ENCODE assay signal across 8 cellular contexts in genomic region chr6:28673800-28674671, GRCh38.
DNase-seq lines count a peak whose midpoint lies in the region; ATAC-seq and TF ChIP-seq lines count a peak whose summit lies in the region.

No MANE protein-coding gene starts in this region.

- H3K4me1 ChIP-seq in uterus = no peaks in the 10 kb centered on the region

- DNase-seq in GM03348 (ENCODE audit: low spot score) (peak; percentile 65), LNCaP clone FGC (ENCODE audit: low read depth) (peak; percentile 56), T-helper 17 cell (no peak), dedifferentiated amniotic fluid mesenchymal stem cell (ENCODE audit: extremely low spot score) (peak; percentile 76), nephron progenitor cell (peak; percentile 68), posterior vena cava (ENCODE audit: low spot score) (no peak), uterus (no peak)

- H3K27ac Mint-ChIP-seq in T-helper 17 cell (no peak overlapping the region), nephron progenitor cell (no peak overlapping the region)

- H3K4me1 Mint-ChIP-seq in T-helper 17 cell (peaks cover 7% of the 10 kb centered on the region), nephron progenitor cell (peaks cover 6% of the 10 kb centered on the region)

- H3K4me3 Mint-ChIP-seq in T-helper 17 cell (peak overlapping the region; percentile 60), nephron progenitor cell (peak overlapping the region; percentile 88)

- ATAC-seq in T-helper 17 cell (no peak), HG02642 (IDR thresholded peaks at IDR 0.05; ENCODE audit: poor library complexity, unreplicated experiment) (no peak)

- intact Hi-C loops in posterior vena cava (cut with DNase I) = no loop called here
- intact Hi-C loops in uterus (cut with DNase I; ENCODE audit: low total_unique reads) = no loop called here

- TF ChIP-seq POLR2A in uterus (IDR thresholded peaks at IDR 0.05) = no peak

- no peak for TF ChIP-seq CTCF in LNCaP clone FGC (IDR thresholded peaks at IDR 0.05; ENCODE audit: control insufficient read depth, extremely low read depth, insufficient read depth)
- TF ChIP-seq CTCF in nephron progenitor cell (IDR thresholded peaks at IDR 0.05) = no peak
- no peak for TF ChIP-seq CTCF in uterus (IDR thresholded peaks at IDR 0.05)

- H3K36me3 ChIP-seq in uterus = no peaks in the 10 kb centered on the region

- peaks cover 8% of the 10 kb centered on the region for H3K36me3 Mint-ChIP-seq in T-helper 17 cell (ENCODE audit: low read depth)
- peaks cover 13% of the 10 kb centered on the region for H3K36me3 Mint-ChIP-seq in nephron progenitor cell (ENCODE audit: low read depth)

- no peaks in the 10 kb centered on the region for H3K9me3 ChIP-seq in T-helper 17 cell (ENCODE audit: control insufficient read depth, low read length, poor library complexity, severe bottlenecking)
- H3K9me3 ChIP-seq in uterus = no peaks in the 10 kb centered on the region

- no peak overlapping the region for H3K27ac ChIP-seq in uterus

- peaks cover 61% of the 10 kb centered on the region for H3K27me3 Mint-ChIP-seq in T-helper 17 cell
- peaks cover 41% of the 10 kb centered on the region for H3K27me3 Mint-ChIP-seq in nephron progenitor cell (ENCODE audit: low read depth, poor library complexity)

- peak overlapping the region; percentile 60 for H3K4me3 ChIP-seq in LNCaP clone FGC (ENCODE audit: low read depth, low read length)
- H3K4me3 ChIP-seq in uterus = peak overlapping the region in 1 of 2 donors; percentile 12

- H3K9me3 Mint-ChIP-seq in nephron progenitor cell = peaks cover 12% of the 10 kb centered on the region

- H3K27me3 ChIP-seq in uterus = peaks cover 0 to 17% of the 10 kb centered on the region in 2 donors

Comparison
In these comparisons a context has a peak if more than half of its experiments do, and no peak if none do; other contexts are left out.
1. DNase-seq: peak in GM03348 (single experiment), LNCaP clone FGC (single experiment), dedifferentiated amniotic fluid mesenchymal stem cell (single experiment) and nephron progenitor cell (single experiment); none in T-helper 17 cell (0 of 3), posterior vena cava (single experiment) and uterus (0 of 2).